Comparison of ENCODE assay signal across 8 cellular contexts in genomic region chr2:9770308-9771100, GRCh38.
A peak's percentile ranks its signal among the peaks of the same experiment; 100 is the strongest.
DNase-seq lines count a peak whose midpoint lies in the region; TF ChIP-seq lines count a peak whose summit lies in the region.

No MANE protein-coding gene starts in this region.

- no peaks in the 10 kb centered on the region for H3K9me3 ChIP-seq in BE2C
- H3K9me3 ChIP-seq in tibial artery = no peaks in the 10 kb centered on the region

- POLR2A ChIA-PET in activated CD4-positive, alpha-beta memory T cell treated with anti-CD3 and anti-CD28 coated beads, Interleukin-2, amount 10 ng/mL, durations not matched to agents 7 days and 5 days (lab: Charles Lee) = interaction anchor here (0.6 to 4.7 kb wide), 12 partner anchors 9 to 350 kb away, joined by 3 to 26 read pairs (median 6); partner anchors contain the start of genes ADAM17, TAF1B and YWHAQ

- H3K4me1 Mint-ChIP-seq in activated CD4-positive, alpha-beta memory T cell treated with anti-CD3 and anti-CD28 coated beads, Interleukin-2, amount 10 ng/mL, durations not matched to agents 7 days and 5 days = peaks cover 21% of the 10 kb centered on the region
- peaks cover 30% of the 10 kb centered on the region for H3K4me1 Mint-ChIP-seq in mesothelial cell of epicardium

- H3K27me3 Mint-ChIP-seq in activated CD4-positive, alpha-beta memory T cell treated with anti-CD3 and anti-CD28 coated beads, Interleukin-2, amount 10 ng/mL, durations not matched to agents 7 days and 5 days = no peaks in the 10 kb centered on the region
- H3K27me3 Mint-ChIP-seq in mesothelial cell of epicardium (ENCODE audit: low read depth) = no peaks in the 10 kb centered on the region

- H3K9me3 Mint-ChIP-seq in activated CD4-positive, alpha-beta memory T cell treated with anti-CD3 and anti-CD28 coated beads, Interleukin-2, amount 10 ng/mL, durations not matched to agents 7 days and 5 days = no peaks in the 10 kb centered on the region
- H3K9me3 Mint-ChIP-seq in mesothelial cell of epicardium = no peaks in the 10 kb centered on the region

- intact Hi-C loops in tibial artery (cut with DNase I; ENCODE audit: low total_unique reads) = no loop called here

- peak overlapping the region; percentile 58 for H3K4me3 ChIP-seq in BE2C (ENCODE audit: low read depth, low read length)
- no peak overlapping the region for H3K4me3 ChIP-seq in epithelial cell of esophagus (ENCODE audit: low read length)
- H3K4me3 ChIP-seq in tibial artery = peak overlapping the region in 1 of 2 donors; percentile 31

- no peaks in the 10 kb centered on the region for H3K36me3 ChIP-seq in BE2C
- H3K36me3 ChIP-seq in tibial artery = no peaks in the 10 kb centered on the region

- TF ChIP-seq CTCF in BE2C (IDR thresholded peaks at IDR 0.05; ENCODE audit: low read depth, low read length) (peak; percentile 91), epithelial cell of esophagus (IDR thresholded peaks at IDR 0.05; ENCODE audit: insufficient read depth, low read depth, low read length, missing control alignments) (peak; percentile 74), mesothelial cell of epicardium (IDR thresholded peaks at IDR 0.05; ENCODE audit: unreplicated experiment) (peak; percentile 39), tibial artery (IDR thresholded peaks at IDR 0.05) (peak; percentile 41 to 62)

- H3K4me1 ChIP-seq in BE2C (peaks cover 19% of the 10 kb centered on the region), tibial artery (peaks cover 0 to 22% (median 15%) of the 10 kb centered on the region in 4 donors)

- no peaks in the 10 kb centered on the region for H3K27me3 ChIP-seq in BE2C
- no peaks in the 10 kb centered on the region for H3K27me3 ChIP-seq in tibial artery

- no peak overlapping the region for H3K27ac Mint-ChIP-seq in activated CD4-positive, alpha-beta memory T cell treated with anti-CD3 and anti-CD28 coated beads, Interleukin-2, amount 10 ng/mL, durations not matched to agents 7 days and 5 days
- H3K27ac Mint-ChIP-seq in mesothelial cell of epicardium = no peak overlapping the region

- H3K4me3 Mint-ChIP-seq in activated CD4-positive, alpha-beta memory T cell treated with anti-CD3 and anti-CD28 coated beads, Interleukin-2, amount 10 ng/mL, durations not matched to agents 7 days and 5 days = no peak overlapping the region
- H3K4me3 Mint-ChIP-seq in mesothelial cell of epicardium = no peak overlapping the region

- peak overlapping the region in 1 of 2 donors; percentile 16 for H3K27ac ChIP-seq in tibial artery

- CTCF ChIA-PET in activated CD4-positive, alpha-beta memory T cell treated with anti-CD3 and anti-CD28 coated beads, Interleukin-2, amount 10 ng/mL, durations not matched to agents 7 days and 5 days (lab: Charles Lee) = interaction anchor here (0.6 to 5.2 kb wide), 43 partner anchors 9 to 665 kb away, joined by 3 to 105 read pairs (median 4); partner anchors contain the start of genes ADAM17, TAF1B and YWHAQ

- DNase-seq in BE2C (peak; percentile 77), GOT3 (lab: John Stamatoyannopoulos, UW) (peak; percentile 7), NCI-H524 (lab: John Stamatoyannopoulos, UW) (peak; percentile 89 to 94), epithelial cell of esophagus (ENCODE audit: low read depth) (peak; percentile 84), mesothelial cell of epicardium (ENCODE audit: low spot score in 2 of 2, unreplicated experiment in 2 of 2) (peak in 1 of 2 experiments; percentile 52), tibial artery (peak; percentile 74 to 77), DMS79 treated with DMSO at 0.1 percent for 48 hours (lab: John Stamatoyannopoulos, UW) (no peak)
- peak; percentile 73 for DNase-seq in activated CD4-positive, alpha-beta memory T cell treated with anti-CD3 and anti-CD28 coated beads, Interleukin-2, amount 10 ng/mL, durations not matched to agents 7 days and 5 days

- H3K36me3 Mint-ChIP-seq in activated CD4-positive, alpha-beta memory T cell treated with anti-CD3 and anti-CD28 coated beads, Interleukin-2, amount 10 ng/mL, durations not matched to agents 7 days and 5 days (ENCODE audit: low read depth) = no peaks in the 10 kb centered on the region
- H3K36me3 Mint-ChIP-seq in mesothelial cell of epicardium = no peaks in the 10 kb centered on the region

Comparison
In these comparisons a context has a peak if more than half of its experiments do, and no peak if none do; other contexts are left out.
1. CTCF ChIP-seq: peak in every context shown above with its lines; median percentile 91 in BE2C; 74 in epithelial cell of esophagus; 52 in tibial artery; 39 in mesothelial cell of epicardium.